Comparison of ENCODE assay signal across 30 cellular contexts in the genomic region with DNA sequence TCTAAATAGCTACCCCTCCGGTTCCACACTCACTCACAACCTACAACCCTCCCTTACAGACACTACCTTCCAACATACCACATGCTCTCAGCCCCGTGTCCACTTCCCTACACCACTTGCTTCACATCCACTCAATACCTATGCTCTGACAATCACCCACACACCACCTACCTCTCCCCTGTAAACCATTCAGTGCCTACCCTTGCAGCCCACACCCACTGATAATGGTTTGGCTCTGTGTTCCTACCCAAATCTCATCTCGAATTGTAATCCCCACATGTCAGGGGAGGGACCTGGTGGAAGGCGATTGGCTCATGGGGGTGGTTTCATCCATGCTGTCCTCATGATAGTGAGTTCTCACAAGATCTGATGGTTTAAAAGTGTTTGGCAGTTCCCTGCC. TPM values are rescaled to one million over a fixed set of nuclear protein-coding genes. Genes with fewer than 3 reads are reported as not detected.
"Had no signal": no experiment of that assay in that cellular context is flagged by ENCODE, and none has a peak within 500 bp of the region (broad histone marks: within the 10 kb centered on the region; RNA-seq: fewer than 3 reads in every experiment).

No MANE protein-coding gene starts in this region.

- H3K4me3 Mint-ChIP-seq: activated CD4-positive, alpha-beta T cell treated with anti-CD3 and anti-CD28 coated beads, Interleukin-2, amount 10 ng/mL, durations not matched to agents 7 days and 5 days; activated CD8-positive, alpha-beta T cell treated with anti-CD3 and anti-CD28 coated beads for 36 hours; activated naive CD4-positive, alpha-beta T cell treated with anti-CD3 and anti-CD28 coated beads, Interleukin-2, amount 50 U/mL, for 24 hours; activated T-cell treated with anti-CD3 and anti-CD28 coated beads, Interleukin-2, amount 50 U/mL, for 72 hours; T-cell had no signal

- H3K36me3 ChIP-seq: breast epithelium had no signal

- ATAC-seq: T-cell had no signal

- H2AFZ ChIP-seq: PC-9 had no signal

- H3K9ac ChIP-seq: KMS-11 had no signal

- H3K27me3 ChIP-seq: breast epithelium had no signal

- H3K27ac Mint-ChIP-seq: activated CD4-positive, alpha-beta T cell treated with anti-CD3 and anti-CD28 coated beads, Interleukin-2, amount 10 ng/mL, durations not matched to agents 7 days and 5 days; activated CD8-positive, alpha-beta T cell treated with anti-CD3 and anti-CD28 coated beads for 36 hours; activated naive CD4-positive, alpha-beta T cell treated with anti-CD3 and anti-CD28 coated beads, Interleukin-2, amount 50 U/mL, for 24 hours; activated T-cell treated with anti-CD3 and anti-CD28 coated beads, Interleukin-2, amount 50 U/mL, for 72 hours; T-cell had no signal

- H3K9me3 Mint-ChIP-seq: activated CD4-positive, alpha-beta T cell treated with anti-CD3 and anti-CD28 coated beads, Interleukin-2, amount 10 ng/mL, durations not matched to agents 7 days and 5 days; activated CD8-positive, alpha-beta T cell treated with anti-CD3 and anti-CD28 coated beads for 36 hours; activated naive CD4-positive, alpha-beta T cell treated with anti-CD3 and anti-CD28 coated beads, Interleukin-2, amount 50 U/mL, for 24 hours; activated T-cell treated with anti-CD3 and anti-CD28 coated beads, Interleukin-2, amount 50 U/mL, for 72 hours; T-cell had no signal

- FAIRE-seq: TTC549 had no signal

- H3K27ac ChIP-seq: breast epithelium, KMS-11, PC-9 had no signal

- H3K4me2 ChIP-seq: KMS-11, PC-9 had no signal

- H3K36me3 Mint-ChIP-seq: activated naive CD4-positive, alpha-beta T cell treated with anti-CD3 and anti-CD28 coated beads, Interleukin-2, amount 50 U/mL, for 24 hours; T-cell had no signal

- H3K9me3 ChIP-seq: breast epithelium had no signal

- H3K4me3 ChIP-seq: breast epithelium, PC-9 had no signal

- H3K4me1 ChIP-seq: breast epithelium had no signal

- DNase-seq: activated CD4-positive, alpha-beta T cell treated with anti-CD3 and anti-CD28 coated beads, Interleukin-2, amount 10 ng/mL, durations not matched to agents 7 days and 5 days; activated CD4-positive, CD25-positive, alpha-beta regulatory T cell; activated CD8-positive, alpha-beta memory T cell treated with anti-CD3 and anti-CD28 coated beads, Interleukin-2, amount 50 U/mL, for 4 hours; activated CD8-positive, alpha-beta T cell treated with anti-CD3 and anti-CD28 coated beads for 36 hours; activated effector memory CD4-positive, alpha-beta T cell treated with Interleukin-2 at 50 U/mL for 16 hours; activated naive CD4-positive, alpha-beta T cell; activated T-cell treated with anti-CD3 and anti-CD28 coated beads, Interleukin-2, amount 50 U/mL, for 72 hours; aorta; central memory CD4-positive, alpha-beta T cell; NCI-H1092; NCI-H1417; NCI-H1930; NCI-H2171 treated with DMSO at 0.1 percent for 48 hours; NCI-H226; NCI-H526; NCI-H774; NK-92 treated with Interleukin-12 subunit alpha and Interleukin-12 subunit beta, amount 100 ng/mL, for 24 hours; PC-9; SHP77 treated with DMSO at 0.1 percent for 48 hours; T-cell; T-helper 2 cell; T1000 had no signal

RNA-seq across cellular contexts. Expression of gene TMC2, which starts 17.8 kb away (rescaled TPM):
- total RNA-seq: activated CD4-positive, alpha-beta T cell treated with anti-CD3 and anti-CD28 coated beads, Interleukin-2, amount 10 ng/mL, durations not matched to agents 7 days and 5 days; activated CD8-positive, alpha-beta T cell treated with anti-CD3 and anti-CD28 coated beads for 36 hours; activated T-cell treated with anti-CD3 and anti-CD28 coated beads, Interleukin-2, amount 50 U/mL, for 72 hours; chondrocyte; MCF 10A; NCI-H460; PC-9; SK-MEL-5; T-cell had no signal
